ENCODE assay signal across 1 cellular context in the genomic region with DNA sequence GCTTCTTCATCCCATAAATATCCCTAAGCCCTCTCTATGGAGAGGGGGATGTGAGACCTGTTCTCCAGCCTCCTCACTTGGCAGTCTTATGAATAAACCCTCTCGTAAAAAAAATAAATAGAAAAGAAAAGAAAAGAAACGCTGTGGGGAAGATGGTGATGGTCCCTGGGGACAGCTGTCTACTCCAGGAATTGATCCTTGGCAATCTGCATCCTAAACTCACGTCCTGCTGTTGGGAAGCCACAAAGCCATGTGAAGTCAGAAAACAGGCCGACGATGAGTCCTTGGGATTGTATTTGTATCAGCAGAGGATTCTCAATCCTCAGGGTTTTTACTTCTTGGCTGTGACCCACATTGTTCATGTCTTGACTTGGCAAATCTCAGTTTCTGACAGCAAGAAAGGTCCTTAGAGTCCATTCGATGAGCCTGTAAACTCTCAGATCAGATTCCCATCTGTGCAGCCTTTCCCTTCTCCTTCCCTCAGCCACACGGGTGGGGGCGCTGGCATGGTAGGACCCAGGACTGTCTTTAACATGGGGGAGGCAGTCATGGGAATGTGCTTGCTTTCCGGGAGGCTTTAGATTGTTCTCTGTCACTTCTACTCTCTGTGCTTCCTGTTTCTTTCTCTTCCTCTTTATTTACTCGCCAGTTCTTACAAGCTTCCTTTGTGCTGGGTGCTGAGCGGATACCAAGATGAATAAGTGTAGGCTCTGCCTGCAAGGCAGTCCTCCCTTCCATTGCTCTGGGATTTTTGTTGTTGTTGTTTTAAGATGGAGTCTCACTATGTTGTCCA.
TF ChIP-seq lines count a peak whose summit lies in the region.

No MANE protein-coding gene starts in this region.

TF ChIP-seq in HepG2, 621 proteins besides CTCF, POLR2A, EP300 and RAD21:
- TF ChIP-seq KDM5B (CRISPR knock-in tag; IDR thresholded peaks at IDR 0.05; ENCODE audit: borderline replicate concordance) (no peak), HNF1A (IDR thresholded peaks at IDR 0.05; ENCODE audit: low read depth) (no peak), HNF1A (CRISPR knock-in tag; IDR thresholded peaks at IDR 0.05; ENCODE audit: borderline replicate concordance) (no peak), ZNF775 (CRISPR knock-in tag; IDR thresholded peaks at IDR 0.05; ENCODE audit: borderline replicate concordance) (no peak), RORA (CRISPR knock-in tag; IDR thresholded peaks at IDR 0.05) (no peak), SMAD1 (CRISPR knock-in tag; IDR thresholded peaks at IDR 0.05; ENCODE audit: borderline replicate concordance, low read depth) (no peak), ZNF101 (CRISPR knock-in tag; IDR thresholded peaks at IDR 0.05; ENCODE audit: borderline replicate concordance, low read depth) (no peak), KLF9 (CRISPR knock-in tag; IDR thresholded peaks at IDR 0.05; ENCODE audit: low read depth) (no peak), MAFG (CRISPR knock-in tag; IDR thresholded peaks at IDR 0.05) (no peak)
